13 cellular contexts compared by ENCODE assay signal in genomic region chr12:2053675-2054070, GRCh38. TPM values are rescaled to one million over a fixed set of nuclear protein-coding genes. Genes with fewer than 3 reads are reported as not detected.
DNase-seq lines count a peak whose midpoint lies in the region; ATAC-seq and TF ChIP-seq lines count a peak whose summit lies in the region.
"Had no signal": no experiment of that assay in that cellular context is flagged by ENCODE, and none has a peak within 500 bp of the region (broad histone marks: within the 10 kb centered on the region; RNA-seq: fewer than 3 reads in every experiment).

No MANE protein-coding gene starts in this region.

- no peaks in the 10 kb centered on the region for H4K20me1 ChIP-seq in H9 (ENCODE audit: control insufficient read depth, insufficient read depth, insufficient read length)

- DNase-seq in H9 (no peak), astrocyte of the cerebellum (ENCODE audit: low read depth) (no peak), stomach (no peak), SKM-1 treated with dmso at 0.1 percent for 144 hours (lab: John Stamatoyannopoulos, UW; ENCODE audit: unreplicated experiment) (no peak)
- no peak for DNase-seq in activated CD4-positive, alpha-beta T cell treated with anti-CD3 and anti-CD28 coated beads for 36 hours
- DNase-seq: activated CD4-positive, alpha-beta T cell treated with anti-CD3 and anti-CD28 coated beads for 48 hours; dermis blood vessel endothelial cell; NCI-H2107; pancreas; stimulated activated naive CD8-positive, alpha-beta T cell treated with anti-CD3 and anti-CD28 coated beads, Interleukin-15, amount 100 ng/mL, for 72 hours had no signal

- no peak overlapping the region for H3K14ac ChIP-seq in H9 (ENCODE audit: insufficient read depth, low read length)

- no CpG with 5 or more reads among the region's 60 CpGs for WGBS in H9 (ENCODE audit: extremely low coverage, insufficient read length, low lambda C conversion rate)
- WGBS in stomach, 5 donors = 0 to 2% (median 2%) methylated on average over 3 to 60 of the region's 60 CpGs

- no peak overlapping the region for H2BK120ac ChIP-seq in H9 (ENCODE audit: low read depth, low read length, poor library complexity, severe bottlenecking)

- no peaks in the 10 kb centered on the region for H3K36me3 ChIP-seq in stomach
- H3K36me3 ChIP-seq: pancreas had no signal

- H3K4me1 ChIP-seq in H9 (ENCODE audit: insufficient read depth, low read length) = no peaks in the 10 kb centered on the region
- peaks cover 0 to 45% (median 28%) of the 10 kb centered on the region in 4 donors for H3K4me1 ChIP-seq in stomach

- no peaks in the 10 kb centered on the region for H3K79me1 ChIP-seq in H9 (ENCODE audit: insufficient read depth, low read depth, low read length, poor library complexity, severe bottlenecking)

- no peak overlapping the region for H3K27ac ChIP-seq in H9 (ENCODE audit: insufficient read length, low read depth, low read length)
- H3K27ac ChIP-seq in stomach = peak overlapping the region in 4 of 5 donors; percentile 75 to 92 (median 84)

- H3K4ac ChIP-seq in H9 (ENCODE audit: low read depth, low read length) = no peak overlapping the region

- no peak overlapping the region for H3K27ac Mint-ChIP-seq in H9
- no peak overlapping the region for H3K27ac Mint-ChIP-seq in activated T-helper 17 cell treated with anti-CD3 and anti-CD28 coated beads, Interleukin-2, amount 50 U/mL, for 72 hours
- H3K27ac Mint-ChIP-seq in activated CD4-positive, alpha-beta T cell treated with anti-CD3 and anti-CD28 coated beads for 36 hours = no peak overlapping the region

- H3K4me3 Mint-ChIP-seq in H9 = no peak overlapping the region; a peak in 1 of 5 replicates
- no peak overlapping the region for H3K4me3 Mint-ChIP-seq in activated T-helper 17 cell treated with anti-CD3 and anti-CD28 coated beads, Interleukin-2, amount 50 U/mL, for 72 hours
- H3K4me3 Mint-ChIP-seq in activated CD4-positive, alpha-beta T cell treated with anti-CD3 and anti-CD28 coated beads for 36 hours = no peak overlapping the region

- H4K5ac ChIP-seq in H9 (ENCODE audit: insufficient read length, low read depth, low read length) = no peak overlapping the region

- in situ Hi-C loops in astrocyte of the cerebellum (cut with HindIII; ENCODE audit: low sequenced_read_pairs) = no loop called here

- H3K9ac ChIP-seq in H9 (ENCODE audit: extremely low read depth, insufficient read length, low read length) = no peak overlapping the region

- intact Hi-C loops in stomach (cut with DNase I; ENCODE audit: low total_unique reads) = no loop called here
- intact Hi-C loops in activated CD4-positive, alpha-beta T cell treated with anti-CD3 and anti-CD28 coated beads for 36 hours (cut with DNase I, micrococcal nuclease) = loop anchor here in 1 of 2 experiments (1.0 kb wide), 1 partner anchor 18 kb away; no protein-coding TSS in a partner anchor

- H3K9me3 ChIP-seq in H9 (ENCODE audit: control insufficient read depth, low read depth, low read length) = no peaks in the 10 kb centered on the region
- H3K9me3 ChIP-seq in iPS-18c (ENCODE audit: control insufficient read depth, insufficient read depth, low read length) = no peaks in the 10 kb centered on the region
- H3K9me3 ChIP-seq in stomach = no peaks in the 10 kb centered on the region
- H3K9me3 ChIP-seq: pancreas had no signal

- H2BK15ac ChIP-seq in H9 (ENCODE audit: low read depth, low read length) = no peak overlapping the region

- ATAC-seq in activated T-helper 17 cell treated with anti-CD3 and anti-CD28 coated beads, Interleukin-2, amount 50 U/mL, for 72 hours (replicated peaks) = no peak
- no peak for ATAC-seq in activated CD4-positive, alpha-beta T cell treated with anti-CD3 and anti-CD28 coated beads for 36 hours
- ATAC-seq in GM19467 (IDR thresholded peaks at IDR 0.05; ENCODE audit: unreplicated experiment) = no peak

- TF ChIP-seq CTCF in H9 (conservative IDR thresholded peaks at IDR 0.05) (no peak), astrocyte of the cerebellum (IDR thresholded peaks at IDR 0.05; ENCODE audit: low read depth, low read length, missing control alignments) (no peak), stomach (IDR thresholded peaks at IDR 0.05) (no peak)

- H3K18ac ChIP-seq in H9 (ENCODE audit: insufficient read length, low read depth, low read length) = no peak overlapping the region

- H3K23ac ChIP-seq in H9 (ENCODE audit: insufficient read length, low read depth, low read length) = no peak overlapping the region

- H2BK20ac ChIP-seq in H9 (ENCODE audit: low read depth, low read length, poor library complexity, severe bottlenecking) = no peak overlapping the region

- POLR2A ChIA-PET in activated CD4-positive, alpha-beta T cell treated with anti-CD3 and anti-CD28 coated beads for 36 hours (lab: Charles Lee) = no interaction called here

- no peak overlapping the region for H2AFZ ChIP-seq in H9 (ENCODE audit: low read length)

- no peaks in the 10 kb centered on the region; a peak in 1 of 5 replicates for H3K9me3 Mint-ChIP-seq in H9
- H3K9me3 Mint-ChIP-seq in activated T-helper 17 cell treated with anti-CD3 and anti-CD28 coated beads, Interleukin-2, amount 50 U/mL, for 72 hours = no peaks in the 10 kb centered on the region
- no peaks in the 10 kb centered on the region for H3K9me3 Mint-ChIP-seq in activated CD4-positive, alpha-beta T cell treated with anti-CD3 and anti-CD28 coated beads for 36 hours (ENCODE audit: low read depth)
- H3K9me3 Mint-ChIP-seq: stimulated activated naive CD8-positive, alpha-beta T cell treated with anti-CD3 and anti-CD28 coated beads, Interleukin-15, amount 100 ng/mL, for 72 hours had no signal

- TF ChIP-seq EP300 in stomach (IDR thresholded peaks at IDR 0.05) = no peak

- no peak overlapping the region for H4K8ac ChIP-seq in H9 (replicated peaks; ENCODE audit: insufficient read length, low read depth, low read length)

- no peak overlapping the region for H2BK12ac ChIP-seq in H9 (ENCODE audit: insufficient read length, low read depth, low read length)

- CTCF ChIA-PET in activated CD4-positive, alpha-beta T cell treated with anti-CD3 and anti-CD28 coated beads for 36 hours (lab: Charles Lee) = no interaction called here

- H3K4me1 Mint-ChIP-seq in H9 = peaks cover 40 to 54% of the 10 kb centered on the region in 2 experiments
- H3K4me1 Mint-ChIP-seq in activated T-helper 17 cell treated with anti-CD3 and anti-CD28 coated beads, Interleukin-2, amount 50 U/mL, for 72 hours = peaks cover 6% of the 10 kb centered on the region
- H3K4me1 Mint-ChIP-seq in activated CD4-positive, alpha-beta T cell treated with anti-CD3 and anti-CD28 coated beads for 36 hours = peaks cover 12% of the 10 kb centered on the region

- H3K4me2 ChIP-seq in H9 (ENCODE audit: insufficient read depth, insufficient read length, low read length) = peak overlapping the region; percentile 76

- peaks cover 62% of the 10 kb centered on the region for H3K27me3 Mint-ChIP-seq in H9 (ENCODE audit: low read depth)
- peaks cover 58% of the 10 kb centered on the region for H3K27me3 Mint-ChIP-seq in activated T-helper 17 cell treated with anti-CD3 and anti-CD28 coated beads, Interleukin-2, amount 50 U/mL, for 72 hours
- peaks cover 60% of the 10 kb centered on the region for H3K27me3 Mint-ChIP-seq in activated CD4-positive, alpha-beta T cell treated with anti-CD3 and anti-CD28 coated beads for 36 hours

- H3K27me3 ChIP-seq in H9 (ENCODE audit: insufficient read depth, low read length) = peaks cover 29% of the 10 kb centered on the region
- H3K27me3 ChIP-seq in stomach = peaks cover 0 to 77% (median 41%) of the 10 kb centered on the region in 3 donors

- no peaks in the 10 kb centered on the region for H3K36me3 Mint-ChIP-seq in H9 (ENCODE audit: insufficient read depth in 1 of 3, low read depth in 3 of 3)
- H3K36me3 Mint-ChIP-seq in activated T-helper 17 cell treated with anti-CD3 and anti-CD28 coated beads, Interleukin-2, amount 50 U/mL, for 72 hours (ENCODE audit: low read depth) = no peaks in the 10 kb centered on the region
- H3K36me3 Mint-ChIP-seq in activated CD4-positive, alpha-beta T cell treated with anti-CD3 and anti-CD28 coated beads for 36 hours (ENCODE audit: low read depth) = no peaks in the 10 kb centered on the region

- peak overlapping the region; percentile 90 for H3K4me3 ChIP-seq in astrocyte of the cerebellum (ENCODE audit: low read depth, low read length)
- peak overlapping the region; percentile 65; the same call in 1 of the 2 replicates for H3K4me3 ChIP-seq in iPS-18c (ENCODE audit: insufficient read depth, low read depth, low read length)
- peak overlapping the region; percentile 57 to 63 (median 62) for H3K4me3 ChIP-seq in stomach

- H3K23me2 ChIP-seq in H9 (ENCODE audit: insufficient read length, low read depth, low read length, poor library complexity, severe bottlenecking) = peaks cover 11% of the 10 kb centered on the region

- no peaks in the 10 kb centered on the region for H3K79me2 ChIP-seq in H9 (ENCODE audit: insufficient read depth, low read length)

- no peak overlapping the region for H3K56ac ChIP-seq in H9 (ENCODE audit: insufficient read length, low read depth, low read length)

- H4K91ac ChIP-seq in H9 (ENCODE audit: insufficient read length, low read depth, low read length) = no peak overlapping the region

- no peak for TF ChIP-seq POLR2A in stomach (IDR thresholded peaks at IDR 0.05)

- H2BK5ac ChIP-seq in H9 (ENCODE audit: insufficient read length, low read length) = no peak overlapping the region

- no peak overlapping the region for H3T11ph ChIP-seq in H9 (ENCODE audit: low read length)

- H2AK5ac ChIP-seq in H9 (ENCODE audit: insufficient read length, low read length) = no peak overlapping the region

RNA-seq across cellular contexts. Expression of gene CACNA1C, which starts 0.9 kb away (rescaled TPM):
- total RNA-seq in H9 (2021) = 0.81 and 1.1 TPM in 2 replicates
- total RNA-seq in stomach = 10 to 100 TPM in 3 of 5 donors, 1 to 10 TPM in 2; 6.7 to 55.8 (median 23.7) TPM
- polyA plus RNA-seq in stomach = 1 to 10 TPM in 1 of 3 donors, under 1 TPM in 2; 0.31 to 2.8 (median 0.93) TPM
- under 1 TPM; 0.04 to 0.21 TPM for total RNA-seq in activated T-helper 17 cell treated with anti-CD3 and anti-CD28 coated beads, Interleukin-2, amount 50 U/mL, for 72 hours
- total RNA-seq in activated CD4-positive, alpha-beta T cell treated with anti-CD3 and anti-CD28 coated beads for 36 hours = under 1 TPM; 0.11 TPM

RNA-seq across cellular contexts. Expression of gene DCP1B, which starts 49.4 kb away (rescaled TPM):
- total RNA-seq in H9 (2021) (11.2 and 13.2 TPM in 2 replicates), stomach (10 to 100 TPM in 4 of 5 donors, not detected in 1; 16.0 to 43.2 (median 28.4) TPM)
- 1 to 10 TPM; 5.8 to 9.3 (median 6.5) TPM for polyA plus RNA-seq in stomach
- 10 to 100 TPM; 16.9 to 19.7 TPM for total RNA-seq in activated T-helper 17 cell treated with anti-CD3 and anti-CD28 coated beads, Interleukin-2, amount 50 U/mL, for 72 hours
- total RNA-seq in activated CD4-positive, alpha-beta T cell treated with anti-CD3 and anti-CD28 coated beads for 36 hours = 10 to 100 TPM; 14.5 to 16.1 TPM
